In the genomic region with DNA sequence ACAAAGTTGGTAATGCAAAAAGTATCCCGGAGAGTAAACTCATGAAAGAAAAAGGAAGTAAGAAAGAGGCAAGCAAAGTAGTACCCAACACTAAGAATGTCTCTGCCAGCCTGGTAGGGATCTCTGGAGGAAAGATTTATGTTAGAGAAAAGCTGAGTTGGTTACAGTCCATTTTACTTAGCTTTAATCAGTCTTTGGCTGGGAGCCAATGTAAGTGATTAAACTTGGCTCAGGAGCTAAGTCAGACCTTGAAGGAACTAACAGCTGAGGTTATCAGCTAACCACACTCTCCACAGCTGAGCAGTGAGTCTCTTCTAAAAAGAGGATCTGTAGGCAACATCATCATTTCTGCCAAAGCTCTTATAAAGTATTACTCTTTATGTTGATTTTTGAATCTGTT, we compare ENCODE assay signal across 1 cellular context.
A peak's percentile ranks its signal among the peaks of the same experiment; 100 is the strongest.
TF ChIP-seq lines count a peak whose summit lies in the region.

No MANE protein-coding gene starts in this region.

TF ChIP-seq in K562, 482 proteins besides CTCF, POLR2A, EP300 and RAD21 (continued from another document):
- TF ChIP-seq, protein P1, sequence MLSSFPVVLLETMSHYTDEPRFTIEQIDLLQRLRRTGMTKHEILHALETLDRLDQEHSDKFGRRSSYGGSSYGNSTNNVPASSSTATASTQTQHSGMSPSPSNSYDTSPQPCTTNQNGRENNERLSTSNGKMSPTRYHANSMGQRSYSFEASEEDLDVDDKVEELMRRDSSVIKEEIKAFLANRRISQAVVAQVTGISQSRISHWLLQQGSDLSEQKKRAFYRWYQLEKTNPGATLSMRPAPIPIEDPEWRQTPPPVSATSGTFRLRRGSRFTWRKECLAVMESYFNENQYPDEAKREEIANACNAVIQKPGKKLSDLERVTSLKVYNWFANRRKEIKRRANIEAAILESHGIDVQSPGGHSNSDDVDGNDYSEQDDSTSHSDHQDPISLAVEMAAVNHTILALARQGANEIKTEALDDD (IDR thresholded peaks at IDR 0.05) = peak; percentile 85
- TF ChIP-seq SP2 (IDR thresholded peaks at IDR 0.05; ENCODE audit: extremely low read depth, low read depth, low read length, poor library complexity, severe bottlenecking) (no peak), CBFA2T2 (conservative IDR thresholded peaks at IDR 0.05) (peak; percentile 34; the same call in 1 of the 2 replicates), CBX1 (IDR thresholded peaks at IDR 0.05; ENCODE audit: low read depth) (no peak)
- TF ChIP-seq, protein P2, sequence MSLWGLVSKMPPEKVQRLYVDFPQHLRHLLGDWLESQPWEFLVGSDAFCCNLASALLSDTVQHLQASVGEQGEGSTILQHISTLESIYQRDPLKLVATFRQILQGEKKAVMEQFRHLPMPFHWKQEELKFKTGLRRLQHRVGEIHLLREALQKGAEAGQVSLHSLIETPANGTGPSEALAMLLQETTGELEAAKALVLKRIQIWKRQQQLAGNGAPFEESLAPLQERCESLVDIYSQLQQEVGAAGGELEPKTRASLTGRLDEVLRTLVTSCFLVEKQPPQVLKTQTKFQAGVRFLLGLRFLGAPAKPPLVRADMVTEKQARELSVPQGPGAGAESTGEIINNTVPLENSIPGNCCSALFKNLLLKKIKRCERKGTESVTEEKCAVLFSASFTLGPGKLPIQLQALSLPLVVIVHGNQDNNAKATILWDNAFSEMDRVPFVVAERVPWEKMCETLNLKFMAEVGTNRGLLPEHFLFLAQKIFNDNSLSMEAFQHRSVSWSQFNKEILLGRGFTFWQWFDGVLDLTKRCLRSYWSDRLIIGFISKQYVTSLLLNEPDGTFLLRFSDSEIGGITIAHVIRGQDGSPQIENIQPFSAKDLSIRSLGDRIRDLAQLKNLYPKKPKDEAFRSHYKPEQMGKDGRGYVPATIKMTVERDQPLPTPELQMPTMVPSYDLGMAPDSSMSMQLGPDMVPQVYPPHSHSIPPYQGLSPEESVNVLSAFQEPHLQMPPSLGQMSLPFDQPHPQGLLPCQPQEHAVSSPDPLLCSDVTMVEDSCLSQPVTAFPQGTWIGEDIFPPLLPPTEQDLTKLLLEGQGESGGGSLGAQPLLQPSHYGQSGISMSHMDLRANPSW (CRISPR knock-in tag; IDR thresholded peaks at IDR 0.05) = no peak
- TF ChIP-seq, protein P3, sequence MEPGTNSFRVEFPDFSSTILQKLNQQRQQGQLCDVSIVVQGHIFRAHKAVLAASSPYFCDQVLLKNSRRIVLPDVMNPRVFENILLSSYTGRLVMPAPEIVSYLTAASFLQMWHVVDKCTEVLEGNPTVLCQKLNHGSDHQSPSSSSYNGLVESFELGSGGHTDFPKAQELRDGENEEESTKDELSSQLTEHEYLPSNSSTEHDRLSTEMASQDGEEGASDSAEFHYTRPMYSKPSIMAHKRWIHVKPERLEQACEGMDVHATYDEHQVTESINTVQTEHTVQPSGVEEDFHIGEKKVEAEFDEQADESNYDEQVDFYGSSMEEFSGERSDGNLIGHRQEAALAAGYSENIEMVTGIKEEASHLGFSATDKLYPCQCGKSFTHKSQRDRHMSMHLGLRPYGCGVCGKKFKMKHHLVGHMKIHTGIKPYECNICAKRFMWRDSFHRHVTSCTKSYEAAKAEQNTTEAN (CRISPR knock-in tag; IDR thresholded peaks at IDR 0.05) = no peak
